Comparison of ENCODE assay signal across 19 cellular contexts in the genomic region with DNA sequence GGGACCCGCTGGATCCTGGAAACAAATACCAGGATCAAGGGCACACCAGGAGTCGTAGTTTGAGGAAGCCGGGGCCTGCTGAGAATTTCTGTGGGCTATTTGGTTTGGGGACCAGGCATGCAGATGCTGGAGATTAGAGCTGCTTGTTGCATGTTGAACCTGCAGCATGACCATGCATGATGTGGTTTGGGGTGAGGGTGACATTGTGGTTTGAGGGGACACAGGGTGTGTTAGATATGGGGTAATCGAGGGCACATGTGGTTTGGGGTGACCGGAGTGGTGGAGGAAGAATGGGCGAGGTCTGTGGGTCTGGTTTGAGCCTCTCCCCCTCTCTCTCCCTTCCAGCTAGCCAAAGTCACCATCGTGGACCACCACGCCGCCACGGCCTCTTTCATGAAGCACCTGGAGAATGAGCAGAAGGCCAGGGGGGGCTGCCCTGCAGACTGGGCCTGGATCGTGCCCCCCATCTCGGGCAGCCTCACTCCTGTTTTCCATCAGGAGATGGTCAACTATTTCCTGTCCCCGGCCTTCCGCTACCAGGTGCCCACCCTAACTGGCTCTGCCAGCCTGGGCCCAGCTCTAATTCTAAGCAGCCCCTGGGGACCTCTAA. TPM values are rescaled to one million over a fixed set of nuclear protein-coding genes. Genes with fewer than 3 reads are reported as not detected.
"Had no signal": no experiment of that assay in that cellular context is flagged by ENCODE, and none has a peak within 500 bp of the region (broad histone marks: within the 10 kb centered on the region; RNA-seq: fewer than 3 reads in every experiment).

No MANE protein-coding gene starts in this region.

- DNase-seq: effector memory CD8-positive, alpha-beta T cell; esophagus squamous epithelium; foreskin fibroblast; glutamatergic neuron; left cardiac atrium; left ventricle myocardium inferior; mesendoderm; naive thymus-derived CD8-positive, alpha-beta T cell; nucleus accumbens; ovary; stimulated activated CD4-positive, alpha-beta T cell treated with anti-CD3 and anti-CD28 coated beads, Interleukin-2, amount 100 ng/mL, for 48 hours; stimulated activated naive CD4-positive, alpha-beta T cell treated with Interleukin-2 at 50 U/mL for 16 hours had no signal

- H3K4me3 Mint-ChIP-seq: dendritic cell treated with granulocyte-macrophage colony-stimulating factor and Interleukin-4, amounts not matched to agents 40 ng/mL and 50 ng/mL, for 4 days; effector memory CD8-positive, alpha-beta T cell; naive thymus-derived CD8-positive, alpha-beta T cell; type B pancreatic cell had no signal

- H3K27ac Mint-ChIP-seq: dendritic cell treated with granulocyte-macrophage colony-stimulating factor and Interleukin-4, amounts not matched to agents 40 ng/mL and 50 ng/mL, for 4 days; type B pancreatic cell had no signal

- H3K9me3 ChIP-seq: esophagus squamous epithelium, gastroesophageal sphincter, left ventricle myocardium inferior, ovary, right atrium auricular region had no signal

- H3K4me2 ChIP-seq: smooth muscle cell had no signal

- H3K9me3 Mint-ChIP-seq: dendritic cell treated with granulocyte-macrophage colony-stimulating factor and Interleukin-4, amounts not matched to agents 40 ng/mL and 50 ng/mL, for 4 days; effector memory CD8-positive, alpha-beta T cell; naive thymus-derived CD8-positive, alpha-beta T cell; type B pancreatic cell had no signal

- H3K27ac ChIP-seq: esophagus squamous epithelium, gastroesophageal sphincter, left ventricle myocardium inferior, ovary, right atrium auricular region had no signal

- H3K36me3 ChIP-seq: ovary, right atrium auricular region had no signal

- H3K27me3 ChIP-seq: ovary, right atrium auricular region had no signal

- ATAC-seq: effector memory CD8-positive, alpha-beta T cell; gastroesophageal sphincter; left cardiac atrium; naive thymus-derived CD8-positive, alpha-beta T cell had no signal

- H3K36me3 Mint-ChIP-seq: naive thymus-derived CD8-positive, alpha-beta T cell; type B pancreatic cell had no signal

- H3K4me3 ChIP-seq: esophagus squamous epithelium, gastroesophageal sphincter, left ventricle myocardium inferior, ovary, right atrium auricular region, smooth muscle cell had no signal

RNA-seq across cellular contexts. Expression of gene NOS3, which starts 10.2 kb away (rescaled TPM):
- polyA plus RNA-seq: neural cell had no signal

RNA-seq across cellular contexts. Expression of gene ATG9B, which starts 23.3 kb away (rescaled TPM):
- total RNA-seq: left ventricle myocardium inferior, posterior vena cava, right atrium auricular region had no signal

RNA-seq across cellular contexts. Expression of gene ASIC3, which starts 47.3 kb away (rescaled TPM):
- polyA plus RNA-seq: naive thymus-derived CD8-positive, alpha-beta T cell had no signal
